In the genomic region with DNA sequence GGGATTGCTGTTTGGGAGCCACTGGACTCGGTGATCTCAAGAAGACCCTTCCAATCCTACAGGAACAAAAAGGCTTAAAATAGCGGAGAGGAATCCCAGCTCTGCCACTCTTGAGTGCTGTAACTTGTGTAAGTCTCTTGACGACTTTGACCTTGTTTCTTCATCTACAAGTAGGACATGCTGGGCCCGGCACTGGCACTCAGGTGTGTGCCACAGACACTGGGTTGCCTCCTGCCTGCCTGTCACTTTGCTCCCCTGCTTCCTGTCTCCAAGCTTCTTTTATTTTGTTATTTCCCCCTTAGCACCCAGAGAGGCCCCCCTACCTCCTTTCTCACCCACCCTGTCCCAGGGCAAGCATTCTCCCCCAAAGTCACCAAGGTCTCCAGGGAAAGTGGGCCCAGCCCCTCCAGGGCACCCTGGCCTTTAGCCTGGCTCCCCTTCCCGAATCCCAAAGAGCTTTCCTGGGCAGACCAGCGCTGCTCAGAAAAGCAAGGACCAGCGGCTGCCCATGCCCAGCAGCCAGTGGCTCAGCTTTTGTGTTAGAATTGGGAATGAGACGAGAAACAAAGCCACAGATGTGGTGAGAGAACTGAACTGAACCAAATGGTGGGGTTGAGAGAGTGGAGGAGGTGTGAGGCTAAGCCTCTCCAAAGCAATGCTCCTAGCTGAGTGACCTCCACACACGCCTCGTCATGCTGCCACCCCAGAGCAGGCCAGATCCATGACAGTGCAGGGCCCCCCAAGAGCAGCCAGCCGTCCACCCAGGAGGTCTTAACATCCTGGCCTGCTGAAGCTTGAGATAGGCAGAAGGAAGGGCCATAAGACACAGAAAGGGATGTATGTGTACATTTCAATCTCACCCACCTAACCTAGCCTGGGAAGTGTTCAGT, we compare ENCODE assay signal across 2 cellular contexts.
TF ChIP-seq lines count a peak whose summit lies in the region.

No MANE protein-coding gene starts in this region.

TF ChIP-seq in SK-N-SH, 30 proteins besides CTCF, POLR2A, EP300 and RAD21:
- TF ChIP-seq CHD2 (IDR thresholded peaks at IDR 0.05; ENCODE audit: low read length, partially characterized antibody) (no peak), MEF2A (IDR thresholded peaks at IDR 0.05; ENCODE audit: borderline replicate concordance, low read depth) (no peak), GABPA (IDR thresholded peaks at IDR 0.05; ENCODE audit: low read depth) (no peak), ELF1 (IDR thresholded peaks at IDR 0.05) (no peak), TCF12 (IDR thresholded peaks at IDR 0.05) (no peak), MXI1 (IDR thresholded peaks at IDR 0.05; ENCODE audit: low read depth, low read length) (no peak), FOSL2 (IDR thresholded peaks at IDR 0.05; ENCODE audit: borderline replicate concordance, low read depth) (no peak), POLR2AphosphoS5 (IDR thresholded peaks at IDR 0.05; ENCODE audit: low read depth, low read length) (no peak), FOXM1 (IDR thresholded peaks at IDR 0.05; ENCODE audit: low read depth) (no peak), NFIC (IDR thresholded peaks at IDR 0.05; ENCODE audit: borderline replicate concordance) (no peak), FOXJ3 (CRISPR knock-in tag; IDR thresholded peaks at IDR 0.05) (no peak), TAF1 (IDR thresholded peaks at IDR 0.05; ENCODE audit: borderline replicate concordance, low read depth, low read length) (no peak), RXRA (IDR thresholded peaks at IDR 0.05; ENCODE audit: borderline replicate concordance, low read depth) (no peak), YY1 (IDR thresholded peaks at IDR 0.05; ENCODE audit: low read depth) (no peak), NRF1 (IDR thresholded peaks at IDR 0.05; ENCODE audit: low read depth, low read length) (no peak), TEAD4 (IDR thresholded peaks at IDR 0.05; ENCODE audit: borderline replicate concordance, insufficient read depth) (no peak), SIN3A (IDR thresholded peaks at IDR 0.05; ENCODE audit: borderline replicate concordance, low read depth, low read length) (no peak)
- TF ChIP-seq, protein P1, sequence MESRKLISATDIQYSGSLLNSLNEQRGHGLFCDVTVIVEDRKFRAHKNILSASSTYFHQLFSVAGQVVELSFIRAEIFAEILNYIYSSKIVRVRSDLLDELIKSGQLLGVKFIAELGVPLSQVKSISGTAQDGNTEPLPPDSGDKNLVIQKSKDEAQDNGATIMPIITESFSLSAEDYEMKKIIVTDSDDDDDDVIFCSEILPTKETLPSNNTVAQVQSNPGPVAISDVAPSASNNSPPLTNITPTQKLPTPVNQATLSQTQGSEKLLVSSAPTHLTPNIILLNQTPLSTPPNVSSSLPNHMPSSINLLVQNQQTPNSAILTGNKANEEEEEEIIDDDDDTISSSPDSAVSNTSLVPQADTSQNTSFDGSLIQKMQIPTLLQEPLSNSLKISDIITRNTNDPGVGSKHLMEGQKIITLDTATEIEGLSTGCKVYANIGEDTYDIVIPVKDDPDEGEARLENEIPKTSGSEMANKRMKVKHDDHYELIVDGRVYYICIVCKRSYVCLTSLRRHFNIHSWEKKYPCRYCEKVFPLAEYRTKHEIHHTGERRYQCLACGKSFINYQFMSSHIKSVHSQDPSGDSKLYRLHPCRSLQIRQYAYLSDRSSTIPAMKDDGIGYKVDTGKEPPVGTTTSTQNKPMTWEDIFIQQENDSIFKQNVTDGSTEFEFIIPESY (IDR thresholded peaks at IDR 0.05; ENCODE audit: borderline replicate concordance, low read depth): no peak
- TF ChIP-seq, protein P2, sequence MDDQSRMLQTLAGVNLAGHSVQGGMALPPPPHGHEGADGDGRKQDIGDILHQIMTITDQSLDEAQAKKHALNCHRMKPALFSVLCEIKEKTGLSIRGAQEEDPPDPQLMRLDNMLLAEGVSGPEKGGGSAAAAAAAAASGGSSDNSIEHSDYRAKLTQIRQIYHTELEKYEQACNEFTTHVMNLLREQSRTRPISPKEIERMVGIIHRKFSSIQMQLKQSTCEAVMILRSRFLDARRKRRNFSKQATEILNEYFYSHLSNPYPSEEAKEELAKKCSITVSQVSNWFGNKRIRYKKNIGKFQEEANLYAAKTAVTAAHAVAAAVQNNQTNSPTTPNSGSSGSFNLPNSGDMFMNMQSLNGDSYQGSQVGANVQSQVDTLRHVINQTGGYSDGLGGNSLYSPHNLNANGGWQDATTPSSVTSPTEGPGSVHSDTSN (IDR thresholded peaks at IDR 0.05): no peak

TF ChIP-seq in SK-N-SH treated with all-trans-retinoic acid at 6 μM for 48 hours, 23 proteins besides CTCF, POLR2A, EP300 and RAD21:
- TF ChIP-seq ARNTL (CRISPR knock-in tag; IDR thresholded peaks at IDR 0.05; ENCODE audit: borderline replicate concordance, low read depth) (no peak), ZFP3 (CRISPR knock-in tag; IDR thresholded peaks at IDR 0.05) (no peak), GLIS3 (CRISPR knock-in tag; IDR thresholded peaks at IDR 0.05) (no peak), CSDC2 (CRISPR knock-in tag; IDR thresholded peaks at IDR 0.05) (no peak), ZC3H10 (CRISPR knock-in tag; IDR thresholded peaks at IDR 0.05) (no peak), TOX (CRISPR knock-in tag; IDR thresholded peaks at IDR 0.05; ENCODE audit: borderline replicate concordance) (no peak), ZNF70 (CRISPR knock-in tag; IDR thresholded peaks at IDR 0.05) (no peak), BACH2 (CRISPR knock-in tag; IDR thresholded peaks at IDR 0.05; ENCODE audit: borderline replicate concordance) (no peak), ISL1 (CRISPR knock-in tag; IDR thresholded peaks at IDR 0.05) (no peak), OSR1 (CRISPR knock-in tag; IDR thresholded peaks at IDR 0.05) (no peak), RARB (CRISPR knock-in tag; IDR thresholded peaks at IDR 0.05) (no peak), ZNF8 (CRISPR knock-in tag; IDR thresholded peaks at IDR 0.05) (no peak), ESRRG (CRISPR knock-in tag; IDR thresholded peaks at IDR 0.05) (no peak), PPARA (CRISPR knock-in tag; IDR thresholded peaks at IDR 0.05; ENCODE audit: borderline replicate concordance) (no peak)
TF ChIP-seq in SK-N-SH treated with all-trans-retinoic acid at 6 μM for 48 hours: peak in this region for 0.
